Comparison of ENCODE assay signal across 17 cellular contexts in genomic region chr20:53837126-53837826, GRCh38.
DNase-seq lines count a peak whose midpoint lies in the region; ATAC-seq, FAIRE-seq and TF ChIP-seq lines count a peak whose summit lies in the region.
"Had no signal": no experiment of that assay in that cellular context is flagged by ENCODE, and none has a peak within 500 bp of the region (broad histone marks: within the 10 kb centered on the region; RNA-seq: fewer than 3 reads in every experiment).

No MANE protein-coding gene starts in this region.

- H2BK120ac ChIP-seq in H1 (replicated peaks; ENCODE audit: low read depth, low read length) = no peak overlapping the region

- no peaks in the 10 kb centered on the region for H3K79me1 ChIP-seq in H1 (ENCODE audit: low read depth, low read length)

- H3K27ac ChIP-seq in SU-DHL-6 (ENCODE audit: low read depth, low read length) = peak overlapping the region; percentile 4; the same call in 1 of the 2 replicates
- no peak overlapping the region for H3K27ac ChIP-seq in H1 (ENCODE audit: low read depth, low read length)
- H3K27ac ChIP-seq in neural progenitor cell = no peak overlapping the region
- H3K27ac ChIP-seq in kidney (ENCODE audit: low read depth in 2 of 2, low read length in 2 of 2) = no peak overlapping the region
- H3K27ac ChIP-seq: brain microvascular endothelial cell, esophagus muscularis mucosa had no signal

- H3K4ac ChIP-seq in H1 (replicated peaks; ENCODE audit: insufficient read length, low read depth, low read length) = peak overlapping the region; percentile 10

- intact Hi-C loops in kidney (cut with DNase I) = no loop called here

- H3K27ac Mint-ChIP-seq in activated naive CD4-positive, alpha-beta T cell treated with anti-CD3 and anti-CD28 coated beads, Interleukin-2, amount 10 ng/mL, durations not matched to agents 7 days and 5 days = peak overlapping the region; percentile 73
- peak overlapping the region; percentile 90 for H3K27ac Mint-ChIP-seq in stimulated activated effector memory CD8-positive, alpha-beta T cell treated with anti-CD3 and anti-CD28 coated beads, Interleukin-12 subunit alpha, Interleukin-12 subunit beta, amount 100 ng/mL, for 72 hours
- H3K27ac Mint-ChIP-seq in neural progenitor cell = no peak overlapping the region
- H3K27ac Mint-ChIP-seq: HFFc6 had no signal

- H3K4me1 Mint-ChIP-seq in activated naive CD4-positive, alpha-beta T cell treated with anti-CD3 and anti-CD28 coated beads, Interleukin-2, amount 10 ng/mL, durations not matched to agents 7 days and 5 days = peaks cover 80% of the 10 kb centered on the region
- peaks cover 62% of the 10 kb centered on the region for H3K4me1 Mint-ChIP-seq in stimulated activated effector memory CD8-positive, alpha-beta T cell treated with anti-CD3 and anti-CD28 coated beads, Interleukin-12 subunit alpha, Interleukin-12 subunit beta, amount 100 ng/mL, for 72 hours
- H3K4me1 Mint-ChIP-seq in neural progenitor cell = no peaks in the 10 kb centered on the region

- no peaks in the 10 kb centered on the region for H3K27me3 Mint-ChIP-seq in activated naive CD4-positive, alpha-beta T cell treated with anti-CD3 and anti-CD28 coated beads, Interleukin-2, amount 10 ng/mL, durations not matched to agents 7 days and 5 days
- H3K27me3 Mint-ChIP-seq in neural progenitor cell (ENCODE audit: insufficient read depth, low read depth) = peaks cover 4% of the 10 kb centered on the region

- H3K9me3 ChIP-seq in SU-DHL-6 (ENCODE audit: insufficient read depth, low read length) (no peaks in the 10 kb centered on the region), H1 (ENCODE audit: insufficient read depth in 2 of 2, low read depth in 1 of 2, low read length in 1 of 2) (no peaks in the 10 kb centered on the region), neural progenitor cell (ENCODE audit: low read depth) (no peaks in the 10 kb centered on the region), kidney (ENCODE audit: control insufficient read depth in 1 of 2, low read length in 2 of 2) (no peaks in the 10 kb centered on the region)
- H3K9me3 ChIP-seq: esophagus muscularis mucosa had no signal

- WGBS in H1 (ENCODE audit: extremely low coverage in 1 of 2, insufficient coverage in 1 of 2, insufficient read length in 1 of 2, insufficient replicate concordance in 2 of 2, low coverage in 1 of 2, low lambda C conversion rate in 2 of 2, missing lambda C conversion rate in 1 of 2), 2 experiments = 94% methylated on average over 4 of the region's 5 CpGs; no CpG with 5 or more reads in 1 of the 2 experiments

- peaks cover 20% of the 10 kb centered on the region for H3K36me3 Mint-ChIP-seq in activated naive CD4-positive, alpha-beta T cell treated with anti-CD3 and anti-CD28 coated beads, Interleukin-2, amount 10 ng/mL, durations not matched to agents 7 days and 5 days
- peaks cover 6% of the 10 kb centered on the region for H3K36me3 Mint-ChIP-seq in stimulated activated effector memory CD8-positive, alpha-beta T cell treated with anti-CD3 and anti-CD28 coated beads, Interleukin-12 subunit alpha, Interleukin-12 subunit beta, amount 100 ng/mL, for 72 hours
- H3K36me3 Mint-ChIP-seq in neural progenitor cell = no peaks in the 10 kb centered on the region

- H3K9ac ChIP-seq in SU-DHL-6 (ENCODE audit: low read length) (no peak overlapping the region), H1 (replicated peaks in 1 of 4; ENCODE audit: extremely low read depth in 1 of 4, low read depth in 3 of 4, low read length in 3 of 4) (no peak overlapping the region), neural progenitor cell (no peak overlapping the region), kidney (ENCODE audit: low read length in 2 of 2) (no peak overlapping the region)

- no peak for ATAC-seq in stimulated activated effector memory CD8-positive, alpha-beta T cell treated with anti-CD3 and anti-CD28 coated beads, Interleukin-12 subunit alpha, Interleukin-12 subunit beta, amount 100 ng/mL, for 72 hours
- ATAC-seq: right cardiac atrium had no signal

- peaks cover 0 to 3% (median 1%) of the 10 kb centered on the region in 4 experiments; a peak in 1 of 7 replicates for H3K4me1 ChIP-seq in H1 (replicated peaks in 1 of 4; ENCODE audit: control insufficient read depth in 3 of 4, insufficient read depth in 4 of 4, low read length in 3 of 4)
- H3K4me1 ChIP-seq in neural progenitor cell = peaks cover 5% of the 10 kb centered on the region
- peaks cover 0 to 2% of the 10 kb centered on the region in 2 donors for H3K4me1 ChIP-seq in kidney (ENCODE audit: control insufficient read depth in 1 of 2, insufficient read depth in 1 of 2, low read depth in 1 of 2, low read length in 2 of 2)

- no peak overlapping the region for H3K18ac ChIP-seq in H1 (ENCODE audit: extremely low read depth, low read length)

- no peak overlapping the region for H4K5ac ChIP-seq in H1 (ENCODE audit: insufficient read length, low read depth, low read length)

- no peak for TF ChIP-seq EP300 in H1 (IDR thresholded peaks at IDR 0.05; ENCODE audit: borderline replicate concordance in 1 of 2, low read depth in 2 of 2, low read length in 2 of 2)

- H4K91ac ChIP-seq in H1 (replicated peaks; ENCODE audit: insufficient read length, low read length) = no peak overlapping the region

- no peak for TF ChIP-seq POLR2A in H1 (IDR thresholded peaks at IDR 0.05; ENCODE audit: control extremely low read depth in 1 of 2, low read depth in 2 of 2, low read length in 2 of 2)

- H2BK12ac ChIP-seq in H1 (ENCODE audit: low read depth, low read length) = no peak overlapping the region

- H3K56ac ChIP-seq in H1 (replicated peaks; ENCODE audit: insufficient read length, low read depth, low read length) = no peak overlapping the region

- POLR2A ChIA-PET in H1 (lab: Charles Lee; ENCODE audit: partially characterized antibody) = interaction anchor here (0.7 kb wide), 1 partner anchor 111 kb away, joined by 3 read pairs; no protein-coding TSS in a partner anchor

- H3K79me2 ChIP-seq in SU-DHL-6 (ENCODE audit: insufficient read depth, low read length) (no peaks in the 10 kb centered on the region), H1 (ENCODE audit: control insufficient read depth in 1 of 2, insufficient read depth in 2 of 2, low read length in 2 of 2) (no peaks in the 10 kb centered on the region), neural progenitor cell (ENCODE audit: low read depth) (no peaks in the 10 kb centered on the region)

- H3K4me2 ChIP-seq in SU-DHL-6 (ENCODE audit: low read depth, low read length, poor library complexity, severe bottlenecking) (no peak overlapping the region), H1 (ENCODE audit: insufficient read depth in 1 of 2, low read depth in 2 of 2, low read length in 2 of 2) (no peak overlapping the region), neural progenitor cell (no peak overlapping the region)

- DNase-seq in activated naive CD4-positive, alpha-beta T cell treated with anti-CD3 and anti-CD28 coated beads, Interleukin-2, amount 10 ng/mL, durations not matched to agents 7 days and 5 days = no peak
- DNase-seq in activated naive CD4-positive, alpha-beta T cell (lab: John Stamatoyannopoulos, UW) = no peak
- no peak for DNase-seq in H1 (ENCODE audit: low read depth in 1 of 2, low spot score in 2 of 2)
- no peak for DNase-seq in stimulated activated effector memory CD8-positive, alpha-beta T cell treated with anti-CD3 and anti-CD28 coated beads, Interleukin-12 subunit alpha, Interleukin-12 subunit beta, amount 100 ng/mL, for 72 hours (ENCODE audit: low spot score in 2 of 2)
- no peak for DNase-seq in NCI-H2196 (lab: John Stamatoyannopoulos, UW; ENCODE audit: unreplicated experiment)
- DNase-seq in neural progenitor cell (ENCODE audit: low spot score) = no peak
- DNase-seq in kidney = no peak
- DNase-seq: activated gamma-delta T cell treated with Interleukin-2 at 50 U/mL for 16 hours, brain microvascular endothelial cell, HFFc6, MG63, NCI-H2029, NCI-H524, nucleus accumbens, right cardiac atrium had no signal

- H4K8ac ChIP-seq in H1 (ENCODE audit: extremely low read depth, insufficient read depth, low read length) = no peak overlapping the region

- TF ChIP-seq RAD21 in H1 (IDR thresholded peaks at IDR 0.05 in 1 of 2, conservative IDR thresholded peaks at IDR 0.05 in 1 of 2; ENCODE audit: low read depth in 2 of 2, low read length in 2 of 2) = no peak

- no peak overlapping the region for H2AK5ac ChIP-seq in H1 (ENCODE audit: low read depth, low read length)

- H2AFZ ChIP-seq in SU-DHL-6 (ENCODE audit: low read depth, low read length, severe bottlenecking) = no peak overlapping the region
- 0 out of 2 replicates have a peak overlapping the region, but pooled peaks have one; percentile 6 for H2AFZ ChIP-seq in H1 (ENCODE audit: low read length)
- no peak overlapping the region for H2AFZ ChIP-seq in neural progenitor cell (replicated peaks)

- no peaks in the 10 kb centered on the region for H4K20me1 ChIP-seq in SU-DHL-6 (ENCODE audit: low read depth, low read length)
- no peaks in the 10 kb centered on the region for H4K20me1 ChIP-seq in H1 (replicated peaks in 1 of 2; ENCODE audit: control insufficient read depth in 1 of 2, insufficient read depth in 2 of 2, low read length in 2 of 2)
- no peaks in the 10 kb centered on the region for H4K20me1 ChIP-seq in neural progenitor cell (ENCODE audit: low read depth)

- CTCF ChIA-PET in activated naive CD4-positive, alpha-beta T cell treated with anti-CD3 and anti-CD28 coated beads, Interleukin-2, amount 10 ng/mL, durations not matched to agents 7 days and 5 days (lab: Charles Lee) = no interaction called here
- CTCF ChIA-PET in H1 (lab: Charles Lee; ENCODE audit: partially characterized antibody) = no interaction called here

- TF ChIP-seq CTCF in SU-DHL-6 (IDR thresholded peaks at IDR 0.05; ENCODE audit: insufficient read depth, low read length, poor library complexity, severe bottlenecking) (no peak), H1 (IDR thresholded peaks at IDR 0.05; ENCODE audit: control extremely low read depth in 1 of 3, insufficient read depth in 1 of 3, low read depth in 1 of 3, low read length in 3 of 3) (no peak), neural progenitor cell (IDR thresholded peaks at IDR 0.05) (no peak), kidney (IDR thresholded peaks at IDR 0.05; ENCODE audit: borderline replicate concordance, extremely low read depth, insufficient read depth) (no peak)

- no peak overlapping the region for H2BK15ac ChIP-seq in H1 (ENCODE audit: low read length)

- H3K4me3 Mint-ChIP-seq in activated naive CD4-positive, alpha-beta T cell treated with anti-CD3 and anti-CD28 coated beads, Interleukin-2, amount 10 ng/mL, durations not matched to agents 7 days and 5 days = no peak overlapping the region
- no peak overlapping the region for H3K4me3 Mint-ChIP-seq in stimulated activated effector memory CD8-positive, alpha-beta T cell treated with anti-CD3 and anti-CD28 coated beads, Interleukin-12 subunit alpha, Interleukin-12 subunit beta, amount 100 ng/mL, for 72 hours
- no peak overlapping the region for H3K4me3 Mint-ChIP-seq in neural progenitor cell
- H3K4me3 Mint-ChIP-seq: HFFc6 had no signal

- H3K9me3 Mint-ChIP-seq in activated naive CD4-positive, alpha-beta T cell treated with anti-CD3 and anti-CD28 coated beads, Interleukin-2, amount 10 ng/mL, durations not matched to agents 7 days and 5 days = peaks cover 24% of the 10 kb centered on the region
- peaks cover 5% of the 10 kb centered on the region for H3K9me3 Mint-ChIP-seq in stimulated activated effector memory CD8-positive, alpha-beta T cell treated with anti-CD3 and anti-CD28 coated beads, Interleukin-12 subunit alpha, Interleukin-12 subunit beta, amount 100 ng/mL, for 72 hours
- H3K9me3 Mint-ChIP-seq in neural progenitor cell = peaks cover under 1% of the 10 kb centered on the region

- no peak overlapping the region for H3K14ac ChIP-seq in H1 (ENCODE audit: insufficient read length)

- H3F3A ChIP-seq in SU-DHL-6 (ENCODE audit: insufficient read depth) (peaks cover 47% of the 10 kb centered on the region), neural progenitor cell (ENCODE audit: low read depth) (no peaks in the 10 kb centered on the region)

- H3K23ac ChIP-seq in H1 (ENCODE audit: insufficient read length) = no peak overlapping the region

- H3K27me3 ChIP-seq in SU-DHL-6 (ENCODE audit: low read length) (no peaks in the 10 kb centered on the region), H1 (replicated peaks in 1 of 4; ENCODE audit: control insufficient read depth in 3 of 4, extremely low read depth in 1 of 4, insufficient read depth in 3 of 4, low read length in 3 of 4) (no peaks in the 10 kb centered on the region), neural progenitor cell (no peaks in the 10 kb centered on the region)
- H3K27me3 ChIP-seq: brain microvascular endothelial cell, esophagus muscularis mucosa, MG63 had no signal

- no peaks in the 10 kb centered on the region for H3K36me3 ChIP-seq in SU-DHL-6 (ENCODE audit: low read length)
- H3K36me3 ChIP-seq in H1 (ENCODE audit: control insufficient read depth in 2 of 4, insufficient read depth in 4 of 4, low read length in 3 of 4) = no peaks in the 10 kb centered on the region
- H3K36me3 ChIP-seq in neural progenitor cell = no peaks in the 10 kb centered on the region
- no peaks in the 10 kb centered on the region for H3K36me3 ChIP-seq in kidney (ENCODE audit: control insufficient read depth in 1 of 2, insufficient read depth in 2 of 2, low read length in 2 of 2)
- H3K36me3 ChIP-seq: brain microvascular endothelial cell, esophagus muscularis mucosa, MG63 had no signal

- H3K9me2 ChIP-seq in SU-DHL-6 (replicated peaks; ENCODE audit: insufficient read depth, low read length) = no peaks in the 10 kb centered on the region

- no peak overlapping the region for H2BK5ac ChIP-seq in H1 (ENCODE audit: low read depth, low read length)

- H3K4me3 ChIP-seq in SU-DHL-6 (ENCODE audit: insufficient read depth, low read length, poor library complexity, severe bottlenecking) (no peak overlapping the region), H1 (ENCODE audit: extremely low read depth in 1 of 4, insufficient read depth in 2 of 4, low read depth in 3 of 4, low read length in 4 of 4) (no peak overlapping the region), neural progenitor cell (no peak overlapping the region), kidney (ENCODE audit: low read length in 2 of 2) (no peak overlapping the region)
- H3K4me3 ChIP-seq: esophagus muscularis mucosa, MG63 had no signal

- H3K23me2 ChIP-seq in H1 (ENCODE audit: low read depth, low read length) = no peaks in the 10 kb centered on the region

- no peak overlapping the region for H2BK20ac ChIP-seq in H1 (ENCODE audit: low read length)

- FAIRE-seq in H1 (lab: Jason Lieb, UNC) (no peak), kidney (lab: Jason Lieb, UNC) (no peak)
